In the genomic region with DNA sequence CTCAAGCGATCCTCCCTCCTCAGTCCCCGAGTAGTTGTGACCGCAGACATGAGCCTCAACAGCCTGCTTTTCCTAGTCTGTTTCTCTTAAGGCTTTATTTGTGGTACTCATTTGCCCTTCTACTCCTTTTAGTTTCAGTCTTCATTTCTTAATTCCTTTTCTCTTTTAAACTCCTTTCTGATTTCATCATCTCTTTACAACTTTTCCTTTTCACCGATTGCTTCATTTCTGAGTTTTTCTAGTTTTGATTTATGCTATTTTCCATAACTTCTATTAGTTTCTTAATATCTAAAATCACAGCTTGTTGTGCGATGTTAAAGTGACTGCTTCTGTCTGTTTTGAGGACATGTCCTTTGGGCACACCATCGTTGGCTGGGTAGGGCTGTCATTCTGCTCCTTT, we compare ENCODE assay signal across 23 cellular contexts. TPM values are rescaled to one million over a fixed set of nuclear protein-coding genes. Genes with fewer than 3 reads are reported as not detected.
"Had no signal": no experiment of that assay in that cellular context is flagged by ENCODE, and none has a peak within 500 bp of the region (broad histone marks: within the 10 kb centered on the region; RNA-seq: fewer than 3 reads in every experiment).

No MANE protein-coding gene starts in this region.

- H3K27ac Mint-ChIP-seq: activated B cell treated with CpG ODN at 0.5 μM for 24 hours; activated CD4-positive, alpha-beta T cell treated with anti-CD3 and anti-CD28 coated beads, Interleukin-2, amount 10 ng/mL, durations not matched to agents 24 days and 14 days; activated CD8-positive, alpha-beta T cell treated with anti-CD3 and anti-CD28 coated beads, Interleukin-2, amount 10 ng/mL, durations not matched to agents 7 days and 5 days; activated naive CD8-positive, alpha-beta T cell treated with anti-CD3 and anti-CD28 coated beads for 36 hours; immature natural killer cell; natural killer cell; type B pancreatic cell had no signal

- H3K36me3 Mint-ChIP-seq: activated naive CD8-positive, alpha-beta T cell treated with anti-CD3 and anti-CD28 coated beads for 36 hours; immature natural killer cell; natural killer cell; type B pancreatic cell had no signal

- H3K4me2 ChIP-seq: smooth muscle cell had no signal

- H3K36me3 ChIP-seq: heart left ventricle, right atrium auricular region, suprapubic skin had no signal

- H3K9me3 Mint-ChIP-seq: activated B cell treated with CpG ODN at 0.5 μM for 24 hours; activated CD4-positive, alpha-beta T cell treated with anti-CD3 and anti-CD28 coated beads, Interleukin-2, amount 10 ng/mL, durations not matched to agents 24 days and 14 days; activated naive CD8-positive, alpha-beta T cell treated with anti-CD3 and anti-CD28 coated beads for 36 hours; immature natural killer cell; natural killer cell; type B pancreatic cell had no signal

- H3K4me3 ChIP-seq: heart left ventricle, right atrium auricular region, smooth muscle cell, suprapubic skin had no signal

- H3K9me3 ChIP-seq: heart left ventricle, right atrium auricular region, suprapubic skin had no signal

- H3K27me3 ChIP-seq: heart left ventricle, right atrium auricular region, suprapubic skin had no signal

- ATAC-seq: activated CD8-positive, alpha-beta T cell treated with anti-CD3 and anti-CD28 coated beads, Interleukin-2, amount 10 ng/mL, durations not matched to agents 7 days and 5 days; heart left ventricle; natural killer cell had no signal

- H3K4me1 Mint-ChIP-seq: activated B cell treated with CpG ODN at 0.5 μM for 24 hours; activated CD4-positive, alpha-beta T cell treated with anti-CD3 and anti-CD28 coated beads, Interleukin-2, amount 10 ng/mL, durations not matched to agents 24 days and 14 days; activated naive CD8-positive, alpha-beta T cell treated with anti-CD3 and anti-CD28 coated beads for 36 hours; immature natural killer cell; natural killer cell had no signal

- H3K4me1 ChIP-seq: right atrium auricular region, suprapubic skin had no signal

- H3K27ac ChIP-seq: heart left ventricle, right atrium auricular region, suprapubic skin had no signal

- H3K4me3 Mint-ChIP-seq: activated B cell treated with CpG ODN at 0.5 μM for 24 hours; activated CD4-positive, alpha-beta T cell treated with anti-CD3 and anti-CD28 coated beads, Interleukin-2, amount 10 ng/mL, durations not matched to agents 24 days and 14 days; activated CD8-positive, alpha-beta T cell treated with anti-CD3 and anti-CD28 coated beads, Interleukin-2, amount 10 ng/mL, durations not matched to agents 7 days and 5 days; activated naive CD8-positive, alpha-beta T cell treated with anti-CD3 and anti-CD28 coated beads for 36 hours; immature natural killer cell; natural killer cell; type B pancreatic cell had no signal

- H3K27me3 Mint-ChIP-seq: activated naive CD8-positive, alpha-beta T cell treated with anti-CD3 and anti-CD28 coated beads for 36 hours had no signal

- DNase-seq: activated B cell treated with CpG ODN at 0.5 μM for 24 hours; activated CD4-positive, alpha-beta T cell treated with anti-CD3 and anti-CD28 coated beads, Interleukin-2, amount 10 ng/mL, durations not matched to agents 24 days and 14 days; activated CD8-positive, alpha-beta memory T cell treated with anti-CD3 and anti-CD28 coated beads, Interleukin-2, amount 50 U/mL, for 4 hours; activated CD8-positive, alpha-beta T cell treated with anti-CD3 and anti-CD28 coated beads, Interleukin-2, amount 10 ng/mL, durations not matched to agents 7 days and 5 days; activated naive CD8-positive, alpha-beta T cell treated with anti-CD3 and anti-CD28 coated beads for 36 hours; anterior cingulate cortex; cortex of kidney; effector memory CD4-positive, alpha-beta T cell; foreskin melanocyte; heart left ventricle; immature natural killer cell; mesendoderm; natural killer cell; stimulated activated CD4-positive, alpha-beta T cell treated with anti-CD3 and anti-CD28 coated beads, Interleukin-4, amount 100 ng/mL, for 4 hours; stimulated activated CD8-positive, alpha-beta memory T cell treated with anti-CD3 and anti-CD28 coated beads, Interleukin-4, amount 100 ng/mL, for 48 hours; stimulated activated naive CD4-positive, alpha-beta T cell treated with Interleukin-2 at 50 U/mL for 16 hours; T-helper 2 cell had no signal

RNA-seq across cellular contexts. Expression of a gene that starts 17.3 kb away (rescaled TPM):
- total RNA-seq: activated B cell treated with CpG ODN at 0.5 μM for 24 hours; activated CD4-positive, alpha-beta T cell treated with anti-CD3 and anti-CD28 coated beads, Interleukin-2, amount 10 ng/mL, durations not matched to agents 24 days and 14 days; activated CD8-positive, alpha-beta T cell treated with anti-CD3 and anti-CD28 coated beads, Interleukin-2, amount 10 ng/mL, durations not matched to agents 7 days and 5 days; activated naive CD8-positive, alpha-beta T cell treated with anti-CD3 and anti-CD28 coated beads for 36 hours; natural killer cell had no signal
- polyA plus RNA-seq: immature natural killer cell had no signal

RNA-seq across cellular contexts. Expression of a gene that starts 49.5 kb away (rescaled TPM):
- total RNA-seq: activated B cell treated with CpG ODN at 0.5 μM for 24 hours; activated CD4-positive, alpha-beta T cell treated with anti-CD3 and anti-CD28 coated beads, Interleukin-2, amount 10 ng/mL, durations not matched to agents 24 days and 14 days; activated CD8-positive, alpha-beta T cell treated with anti-CD3 and anti-CD28 coated beads, Interleukin-2, amount 10 ng/mL, durations not matched to agents 7 days and 5 days; activated naive CD8-positive, alpha-beta T cell treated with anti-CD3 and anti-CD28 coated beads for 36 hours; heart left ventricle; liver; natural killer cell; posterior vena cava; right atrium auricular region; smooth muscle cell; suprapubic skin had no signal
- polyA plus RNA-seq: heart left ventricle, immature natural killer cell, liver, smooth muscle cell had no signal
